In the genomic region with DNA sequence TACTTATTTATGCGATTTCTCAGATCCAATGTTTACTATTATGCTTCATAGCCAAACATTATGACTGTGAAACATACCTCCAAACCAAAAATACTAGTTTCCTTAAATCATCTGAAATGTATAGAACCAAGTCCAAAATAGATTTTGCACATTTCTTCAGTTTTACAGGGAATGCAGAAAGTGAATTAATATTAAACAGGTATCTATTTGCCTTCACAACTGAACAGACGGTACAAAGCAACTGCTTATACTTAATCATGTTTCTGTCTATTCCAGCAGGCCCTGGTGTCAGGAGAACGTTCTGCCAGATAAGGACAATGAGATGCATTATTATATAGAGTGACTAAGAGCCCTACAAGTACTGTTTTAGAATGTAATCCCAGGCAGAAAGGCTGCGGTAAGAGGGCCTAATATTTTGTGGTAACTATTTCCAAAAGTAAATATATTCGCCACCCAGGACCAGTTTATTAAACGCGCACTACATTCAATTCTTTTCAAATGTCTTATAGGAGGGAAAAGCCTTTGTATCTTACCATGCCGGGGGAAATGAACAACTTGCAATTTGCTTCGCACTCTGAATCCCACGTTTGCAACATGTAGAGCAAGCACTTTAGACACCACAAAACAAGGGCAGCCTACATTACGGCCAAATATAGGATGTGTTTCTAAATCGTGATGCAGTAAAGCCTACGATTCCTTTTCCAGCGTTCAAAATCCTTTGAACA, we compare ENCODE assay signal across 8 cellular contexts. TPM values are rescaled to one million over a fixed set of nuclear protein-coding genes. Genes with fewer than 3 reads are reported as not detected.
DNase-seq lines count a peak whose midpoint lies in the region; ATAC-seq, FAIRE-seq and TF ChIP-seq lines count a peak whose summit lies in the region.

No MANE protein-coding gene starts in this region.

- peaks cover 60% of the 10 kb centered on the region for H3K4me1 ChIP-seq in vagina

- H3K9me3 ChIP-seq in vagina, result no peaks in the 10 kb centered on the region

- DNase-seq in T-helper 1 cell (no peak), NCI-H526 (lab: John Stamatoyannopoulos, UW) (peak; percentile 49 to 54), bronchial epithelial cell (ENCODE audit: low read depth) (peak; percentile 67), memory B cell (ENCODE audit: low spot score in 2 of 2) (no peak), vagina (ENCODE audit: extremely low spot score in 2 of 2) (no peak), mucosa of gallbladder (ENCODE audit: low spot score) (no peak)

- no peaks in the 10 kb centered on the region for H3K9me3 Mint-ChIP-seq in T-helper 1 cell treated with Interleukin-12 subunit alpha and Interleukin-12 subunit beta and Interleukin-4 antibody, amounts not matched to agents 30 μg/mL and 1 μg/mL, for 36 hours
- no peaks in the 10 kb centered on the region for H3K9me3 Mint-ChIP-seq in memory B cell

- intact Hi-C loops in vagina (cut with DNase I), result loop anchor here (2.0 to 5.0 kb wide), 3 partner anchors 53 to 73 kb away; no protein-coding TSS in a partner anchor

- H3K4me3 ChIP-seq in bronchial epithelial cell (ENCODE audit: low read depth, low read length) (peak overlapping the region; percentile 97), vagina (peak overlapping the region; percentile 88 to 92)

- peaks cover 40% of the 10 kb centered on the region for H3K4me1 Mint-ChIP-seq in T-helper 1 cell treated with Interleukin-12 subunit alpha and Interleukin-12 subunit beta and Interleukin-4 antibody, amounts not matched to agents 30 μg/mL and 1 μg/mL, for 36 hours (ENCODE audit: low read depth)
- H3K4me1 Mint-ChIP-seq in memory B cell, result peaks cover 40% of the 10 kb centered on the region

- peak overlapping the region; percentile 98 for H3K27ac ChIP-seq in vagina

- H3K36me3 ChIP-seq in bronchial epithelial cell (ENCODE audit: control insufficient read depth, insufficient read depth, low read length) (no peaks in the 10 kb centered on the region), vagina (no peaks in the 10 kb centered on the region)

- H3K36me3 Mint-ChIP-seq in T-helper 1 cell treated with Interleukin-12 subunit alpha and Interleukin-12 subunit beta and Interleukin-4 antibody, amounts not matched to agents 30 μg/mL and 1 μg/mL, for 36 hours (ENCODE audit: low read depth), result peaks cover 1% of the 10 kb centered on the region
- no peaks in the 10 kb centered on the region for H3K36me3 Mint-ChIP-seq in memory B cell

- peak overlapping the region; percentile 70 for H3K27ac Mint-ChIP-seq in T-helper 1 cell treated with Interleukin-12 subunit alpha and Interleukin-12 subunit beta and Interleukin-4 antibody, amounts not matched to agents 30 μg/mL and 1 μg/mL, for 36 hours
- peak overlapping the region; percentile 98 for H3K27ac Mint-ChIP-seq in memory B cell

- H3K27me3 Mint-ChIP-seq in T-helper 1 cell treated with Interleukin-12 subunit alpha and Interleukin-12 subunit beta and Interleukin-4 antibody, amounts not matched to agents 30 μg/mL and 1 μg/mL, for 36 hours (ENCODE audit: low read depth), result peaks cover 4% of the 10 kb centered on the region
- no peaks in the 10 kb centered on the region for H3K27me3 Mint-ChIP-seq in memory B cell

- peak overlapping the region; percentile 83 for H3K4me3 Mint-ChIP-seq in T-helper 1 cell treated with Interleukin-12 subunit alpha and Interleukin-12 subunit beta and Interleukin-4 antibody, amounts not matched to agents 30 μg/mL and 1 μg/mL, for 36 hours
- H3K4me3 Mint-ChIP-seq in memory B cell, result peak overlapping the region; percentile 96

- no peak for FAIRE-seq in bronchial epithelial cell (lab: Jason Lieb, UNC)

- H3K27me3 ChIP-seq in bronchial epithelial cell (ENCODE audit: control insufficient read depth, insufficient read depth, low read length), result no peaks in the 10 kb centered on the region
- H3K27me3 ChIP-seq in vagina, result no peaks in the 10 kb centered on the region

- no peak for ATAC-seq in memory B cell (ENCODE audit: low read depth)
- no peak for ATAC-seq in GM18520 (IDR thresholded peaks at IDR 0.05; ENCODE audit: unreplicated experiment)

- no peak for TF ChIP-seq POLR2A in vagina (IDR thresholded peaks at IDR 0.05)

- no peak for TF ChIP-seq CTCF in bronchial epithelial cell (IDR thresholded peaks at IDR 0.05; ENCODE audit: insufficient read depth, low read length, severe bottlenecking)
- no peak for TF ChIP-seq CTCF in vagina (IDR thresholded peaks at IDR 0.05)

RNA-seq across cellular contexts. Expression of a gene that starts 1.5 kb away (rescaled TPM):
- total RNA-seq in bronchial epithelial cell (151 and 152 TPM in 2 replicates), vagina (189 TPM), mucosa of gallbladder (194 TPM)

Comparison
In these comparisons a context has a peak if more than half of its experiments do, and no peak if none do; other contexts are left out.
1. DNase-seq: peak in NCI-H526 (2 of 2) and bronchial epithelial cell (single experiment); none in T-helper 1 cell (0 of 5), memory B cell (0 of 2), vagina (0 of 2) and mucosa of gallbladder (single experiment).